8 cellular contexts compared by ENCODE assay signal in genomic region chr17:49763735-49764558, GRCh38. TPM values are rescaled to one million over a fixed set of nuclear protein-coding genes. Genes with fewer than 3 reads are reported as not detected.
DNase-seq lines count a peak whose midpoint lies in the region; ATAC-seq and TF ChIP-seq lines count a peak whose summit lies in the region.

FAM117A (minus strand) TSS chr17:49764131; CDS start chr17:49764087, 44 bp downstream.

- intact Hi-C loops in psoas muscle (cut with DNase I) = no loop called here
- intact Hi-C loops in uterus (cut with DNase I; ENCODE audit: low total_unique reads) = no loop called here

- H3K4me3 ChIP-seq in right atrium auricular region (peak within 1 kb of the TSS; percentile 68 to 98), psoas muscle (peak within 1 kb of the TSS; percentile 73), uterus (peak within 1 kb of the TSS; percentile 67 to 99)

- no peaks in the 10 kb centered on the region for H3K27me3 Mint-ChIP-seq in T-helper 17 cell

- DNase-seq in NCI-H187 (lab: John Stamatoyannopoulos, UW) (peak; percentile 94 to 97), T-helper 17 cell (peak; percentile 83 to 93 (median 87)), amygdala (lab: John Stamatoyannopoulos, UW) (peak in 55 of 56 donors; percentile 52 to 99 (median 95)), right atrium auricular region (ENCODE audit: low spot score) (peak; percentile 99), psoas muscle (peak; percentile 92 to 94), uterus (peak; percentile 96 to 98)

- peaks cover 40% of the 10 kb centered on the region for H3K4me1 Mint-ChIP-seq in T-helper 17 cell

- H3K27ac ChIP-seq in right atrium auricular region = peak within 1 kb of the TSS; percentile 76 to 82
- no peak within 1 kb of the TSS for H3K27ac ChIP-seq in psoas muscle
- H3K27ac ChIP-seq in uterus = peak within 1 kb of the TSS; percentile 75 to 80

- WGBS in psoas muscle, 3 donors = 1 to 2% (median 1%) methylated on average over 34 to 53 of the region's 53 CpGs

- H3K4me3 Mint-ChIP-seq in T-helper 17 cell = peak within 1 kb of the TSS; percentile 99

- H3K9me3 ChIP-seq in T-helper 17 cell (ENCODE audit: control insufficient read depth, low read length, poor library complexity, severe bottlenecking) (no peaks in the 10 kb centered on the region), right atrium auricular region (no peaks in the 10 kb centered on the region), psoas muscle (no peaks in the 10 kb centered on the region), uterus (no peaks in the 10 kb centered on the region)

- no peaks in the 10 kb centered on the region for H3K27me3 ChIP-seq in right atrium auricular region
- H3K27me3 ChIP-seq in psoas muscle (ENCODE audit: insufficient read depth in 3 of 3, low read length in 2 of 3) = no peaks in the 10 kb centered on the region
- no peaks in the 10 kb centered on the region for H3K27me3 ChIP-seq in uterus

- TF ChIP-seq POLR2A in uterus (IDR thresholded peaks at IDR 0.05) = peak; percentile 68 to 72

- ATAC-seq in GM18499 (IDR thresholded peaks at IDR 0.05; ENCODE audit: insufficient read depth, unreplicated experiment) = peak; percentile 84
- ATAC-seq in HG02938 (IDR thresholded peaks at IDR 0.05; ENCODE audit: unreplicated experiment) = peak; percentile 86
- peak; percentile 91 for ATAC-seq in T-helper 17 cell
- peak; percentile 99 to 100 (median 99) for ATAC-seq in psoas muscle

- H3K4me1 ChIP-seq in right atrium auricular region = peaks cover 0 to 30% of the 10 kb centered on the region in 2 donors
- peaks cover 5% of the 10 kb centered on the region for H3K4me1 ChIP-seq in psoas muscle
- peaks cover 0 to 8% of the 10 kb centered on the region in 2 donors for H3K4me1 ChIP-seq in uterus

- TF ChIP-seq CTCF in right atrium auricular region (IDR thresholded peaks at IDR 0.05) = no peak
- TF ChIP-seq CTCF in psoas muscle (IDR thresholded peaks at IDR 0.05) = no peak
- peak in 1 of 4 experiments; percentile 6 for TF ChIP-seq CTCF in uterus (IDR thresholded peaks at IDR 0.05)

- peak within 1 kb of the TSS; percentile 97 for H3K27ac Mint-ChIP-seq in T-helper 17 cell

- H3K36me3 ChIP-seq in right atrium auricular region (no peaks in the 10 kb centered on the region), psoas muscle (ENCODE audit: insufficient read depth in 1 of 2, low read depth in 1 of 2) (no peaks in the 10 kb centered on the region), uterus (no peaks in the 10 kb centered on the region)

- H3K36me3 Mint-ChIP-seq in T-helper 17 cell (ENCODE audit: low read depth) = no peaks in the 10 kb centered on the region

RNA-seq across cellular contexts. Expression of gene FAM117A, which starts in this region (rescaled TPM):
- total RNA-seq in T-helper 17 cell = 10 to 100 TPM; 58.9 to 68.6 TPM
- total RNA-seq in right atrium auricular region = 10 to 100 TPM; 15.1 to 15.5 TPM
- total RNA-seq in psoas muscle = 1 to 10 TPM in 3 of 4 donors, under 1 TPM in 1; 0.71 to 5.1 (median 2.2) TPM
- polyA plus RNA-seq in psoas muscle = 1 to 10 TPM; 1.8 to 2.7 (median 2.1) TPM
- total RNA-seq in uterus = 10 to 100 TPM in 3 of 4 donors, 1 to 10 TPM in 1; 2.6 to 40.2 (median 19.5) TPM
